ENCODE assay signal across 7 cellular contexts in the genomic region with DNA sequence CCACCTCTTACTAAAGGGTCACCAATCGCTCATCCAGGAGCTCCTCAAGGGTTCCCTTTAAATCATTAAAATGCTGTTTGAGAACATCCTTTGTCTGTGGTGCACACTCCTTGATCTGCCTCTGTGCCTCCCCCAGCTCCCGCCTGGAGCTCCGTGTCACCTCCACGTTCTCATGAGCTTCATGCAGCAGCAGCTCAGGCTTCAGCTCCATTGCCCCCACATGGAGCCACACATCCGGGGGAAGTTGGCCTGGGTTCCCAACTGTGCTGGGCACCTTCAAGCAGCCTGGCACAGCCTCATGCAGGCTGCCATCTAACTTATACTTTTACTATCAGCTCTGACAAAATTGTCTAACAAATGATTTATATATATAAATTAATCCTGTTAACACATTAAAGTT.
"Had no signal": no experiment of that assay in that cellular context is flagged by ENCODE, and none has a peak within 500 bp of the region (broad histone marks: within the 10 kb centered on the region; RNA-seq: fewer than 3 reads in every experiment).

No MANE protein-coding gene starts in this region.

- ATAC-seq: HepG2 had no signal

- DNase-seq: GM23248, GOT3, H9, HCEC 1CT had no signal

- H2AFZ ChIP-seq: GM23248 had no signal

- H3K27ac ChIP-seq: GM23248, HL-60 had no signal

- H3K4me3 ChIP-seq: GM23248 had no signal

- FAIRE-seq: H54, HepG2 had no signal

- H3K9ac ChIP-seq: GM23248 had no signal
